Comparison of ENCODE assay signal across 4 cellular contexts in the genomic region with DNA sequence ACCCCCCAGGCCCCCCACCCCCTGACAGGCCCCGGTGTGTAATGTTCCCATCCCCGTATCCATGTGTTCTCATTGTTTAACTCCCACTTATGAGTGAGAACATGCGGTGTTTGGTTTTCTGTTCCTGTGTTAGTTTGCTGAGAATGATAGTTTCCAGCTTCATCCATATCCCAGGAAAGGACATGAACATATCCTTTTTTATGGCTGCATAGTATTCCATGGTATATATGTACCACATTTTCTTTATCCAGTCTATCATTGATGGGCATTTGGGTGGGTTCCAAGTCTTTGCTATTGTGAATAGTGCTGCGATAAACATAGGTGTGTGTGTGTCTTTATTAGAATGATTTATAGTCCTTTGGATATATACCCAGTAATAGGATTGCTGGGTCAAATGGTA.
A peak's percentile ranks its signal among the peaks of the same experiment; 100 is the strongest.
DNase-seq lines count a peak whose midpoint lies in the region; ATAC-seq, FAIRE-seq and TF ChIP-seq lines count a peak whose summit lies in the region.
"Not testable (repeated sequence)": the region's sequence is repeated elsewhere in the genome, so short reads cannot be mapped to it uniquely, and the experiment has no call there.

No MANE protein-coding gene starts in this region.

- CTCF ChIA-PET in HEK293 (lab: Yijun Ruan, JAX) = interaction anchor here (0.8 to 3.7 kb wide), 3 partner anchors 8 to 247 kb away, joined by 3 to 25 read pairs (median 5); no protein-coding TSS in a partner anchor
- CTCF ChIA-PET in K562 (lab: Yijun Ruan, JAX; ENCODE audit: low intra/inter-chr PET ratio) = not testable (repeated sequence)

- POLR2A ChIA-PET in HEK293 (lab: Yijun Ruan, JAX); K562 (lab: Yijun Ruan, JAX): not testable (repeated sequence)

- peaks cover 44% of the 10 kb centered on the region for H3K36me3 Mint-ChIP-seq in endothelial cell (ENCODE audit: low read depth, unreplicated experiment)

- H3K4me1 Mint-ChIP-seq in endothelial cell (ENCODE audit: unreplicated experiment) = not testable (repeated sequence)

- not testable (repeated sequence) for H3K27me3 ChIP-seq in K562 (ENCODE audit: control insufficient read depth in 2 of 2, insufficient read depth in 2 of 2, low read length in 2 of 2)

- not testable (repeated sequence) for H2AFZ ChIP-seq in K562 (ENCODE audit: low read depth, low read length)

- not testable (repeated sequence) for H3K9me1 ChIP-seq in K562 (ENCODE audit: control insufficient read depth, insufficient read depth, low read length)

- not testable (repeated sequence) for TF ChIP-seq EP300 in K562 (IDR thresholded peaks at IDR 0.05; ENCODE audit: low read length)

- in situ Hi-C loops in K562 (cut with MboI) = not testable (repeated sequence)

- peaks cover 14% of the 10 kb centered on the region; the same call in 1 of the 2 replicates for H3K4me1 ChIP-seq in HEK293 (ENCODE audit: control insufficient read depth, insufficient read depth, low read length)
- not testable (repeated sequence) for H3K4me1 ChIP-seq in K562 (replicated peaks in 1 of 2; ENCODE audit: control insufficient read depth in 2 of 2, insufficient read depth in 2 of 2, low read length in 2 of 2)

- TF ChIP-seq RAD21 in K562 (CRISPR knock-in tag; conservative IDR thresholded peaks at IDR 0.05 in 1 of 2, IDR thresholded peaks at IDR 0.05 in 1 of 2) = not testable (repeated sequence)

- not testable (repeated sequence) for H3K79me2 ChIP-seq in K562 (ENCODE audit: control insufficient read depth, insufficient read depth, low read length)

- not testable (repeated sequence) for TF ChIP-seq POLR2A in K562 (conservative IDR thresholded peaks at IDR 0.05)

- not testable (repeated sequence) for FAIRE-seq in K562 (lab: Jason Lieb, UNC)

- not testable (repeated sequence) for H3K4me3 ChIP-seq in HEK293 (ENCODE audit: low read depth, low read length); K562

- not testable (repeated sequence) for H3K4me2 ChIP-seq in K562 (ENCODE audit: insufficient read depth, low read length)

- H3K4me3 Mint-ChIP-seq in endothelial cell (ENCODE audit: unreplicated experiment) = peak overlapping the region; percentile 71

- peaks cover 15% of the 10 kb centered on the region for H3K27me3 Mint-ChIP-seq in endothelial cell (ENCODE audit: unreplicated experiment)

- not testable (repeated sequence) for ATAC-seq in SK-N-SH treated with all-trans-retinoic acid at 6 μM for 48 hours, K562

- H4K20me1 ChIP-seq in K562 (replicated peaks; ENCODE audit: control insufficient read depth, insufficient read depth, low read length) = not testable (repeated sequence)

- TF ChIP-seq CTCF in HEK293 (tag by site-specific recombination; IDR thresholded peaks at IDR 0.05); K562 (IDR thresholded peaks at IDR 0.05 in 2 of 3, conservative IDR thresholded peaks at IDR 0.05 in 1 of 3; ENCODE audit: insufficient read depth in 2 of 3, low read depth in 1 of 3, low read length in 3 of 3); endothelial cell (IDR thresholded peaks at IDR 0.05; ENCODE audit: unreplicated experiment): not testable (repeated sequence)

- intact Hi-C loops in K562 (cut with micrococcal nuclease) = not testable (repeated sequence)

- WGBS in K562 (ENCODE audit: insufficient coverage, low coverage, missing lambda C conversion rate) = 61% methylated on average over 3 of the region's 4 CpGs

- BruUV-seq in K562 (replicated peaks; lab: Mats Ljungman, UMichigan) = not testable (repeated sequence)

- H3K27ac ChIP-seq in HEK293 (ENCODE audit: extremely low read depth, low read depth, low read length); K562 (ENCODE audit: extremely low read depth, low read depth, low read length): not testable (repeated sequence)

- H3K27ac Mint-ChIP-seq in endothelial cell (ENCODE audit: unreplicated experiment) = not testable (repeated sequence)

- not testable (repeated sequence) for H3K9me3 ChIP-seq in HEK293 (ENCODE audit: control insufficient read depth, insufficient read depth, low read depth, low read length); K562 (replicated peaks; ENCODE audit: control insufficient read depth, insufficient read depth, low read depth, low read length)

- not testable (repeated sequence) for H3K9ac ChIP-seq in K562 (ENCODE audit: insufficient read depth in 1 of 2, low read depth in 2 of 2, low read length in 2 of 2)

- not testable (repeated sequence) for DNase-seq in K562 (ENCODE audit: extremely low read depth in 1 of 4, low spot score in 3 of 4); endothelial cell (ENCODE audit: low spot score)

- H3K36me3 ChIP-seq in HEK293 (ENCODE audit: control insufficient read depth in 2 of 2, insufficient read depth in 1 of 2, low read length in 2 of 2); K562 (ENCODE audit: control insufficient read depth, insufficient read depth, low read length): not testable (repeated sequence)

- not testable (repeated sequence) for H3K9me3 Mint-ChIP-seq in endothelial cell (ENCODE audit: unreplicated experiment)

TF ChIP-seq in HEK293, 187 proteins besides CTCF, POLR2A, EP300 and RAD21:
- TF ChIP-seq, protein P1, sequence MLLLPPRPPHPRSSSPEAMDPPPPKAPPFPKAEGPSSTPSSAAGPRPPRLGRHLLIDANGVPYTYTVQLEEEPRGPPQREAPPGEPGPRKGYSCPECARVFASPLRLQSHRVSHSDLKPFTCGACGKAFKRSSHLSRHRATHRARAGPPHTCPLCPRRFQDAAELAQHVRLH (tag by site-specific recombination; IDR thresholded peaks at IDR 0.05) = peak; percentile 89
- peak; percentile 72; the same call in 1 of the 2 replicates for TF ChIP-seq ZNF202 (tag by site-specific recombination; IDR thresholded peaks at IDR 0.05; ENCODE audit: borderline replicate concordance)
- TF ChIP-seq ZNF146 (tag by site-specific recombination; IDR thresholded peaks at IDR 0.05) = peak; percentile 98

TF ChIP-seq in SK-N-SH treated with all-trans-retinoic acid at 6 μM for 48 hours, 23 proteins besides CTCF, POLR2A, EP300 and RAD21:
- peak; percentile 93 for TF ChIP-seq ZNF8 (CRISPR knock-in tag; IDR thresholded peaks at IDR 0.05)

TF ChIP-seq in K562, 482 proteins besides CTCF, POLR2A, EP300 and RAD21:
- TF ChIP-seq RBM25 (IDR thresholded peaks at IDR 0.05; ENCODE audit: low read depth, low read length, severe bottlenecking) (peak; percentile 43), ZNF146 (CRISPR knock-in tag; IDR thresholded peaks at IDR 0.05; ENCODE audit: unreplicated experiment) (peak; percentile 83)
